23 cellular contexts compared by ENCODE assay signal in genomic region chr18:7642491-7642890, GRCh38.
"Had no signal": no experiment of that assay in that cellular context is flagged by ENCODE, and none has a peak within 500 bp of the region (broad histone marks: within the 10 kb centered on the region; RNA-seq: fewer than 3 reads in every experiment).

No MANE protein-coding gene starts in this region.

- H3K4me1 Mint-ChIP-seq: memory B cell; natural killer cell; neural crest cell; stimulated activated memory B cell treated with anti-CD40 and anti-IgM and Interleukin-4, amounts not matched to agents 10 μg/mL and 1 μg/mL and 100 μg/mL, for 72 hours had no signal

- H3K27me3 ChIP-seq: gastrocnemius medialis, hepatocyte, neutrophil, sigmoid colon, spleen, tibial nerve, upper lobe of left lung had no signal

- H3K9ac ChIP-seq: parathyroid adenoma had no signal

- H3K9me3 ChIP-seq: gastrocnemius medialis, neutrophil, psoas muscle, sigmoid colon, spleen, thoracic aorta, tibial nerve, upper lobe of left lung had no signal

- H3K4me1 ChIP-seq: parathyroid adenoma, tibial nerve had no signal

- H3K36me3 Mint-ChIP-seq: memory B cell; natural killer cell; stimulated activated memory B cell treated with anti-CD40 and anti-IgM and Interleukin-4, amounts not matched to agents 10 μg/mL and 1 μg/mL and 100 μg/mL, for 72 hours had no signal

- H3K27me3 Mint-ChIP-seq: effector memory CD8-positive, alpha-beta T cell; memory B cell; stimulated activated memory B cell treated with anti-CD40 and anti-IgM and Interleukin-4, amounts not matched to agents 10 μg/mL and 1 μg/mL and 100 μg/mL, for 72 hours had no signal

- H3K36me3 ChIP-seq: gastrocnemius medialis, neutrophil, sigmoid colon, spleen, thoracic aorta, tibial nerve, upper lobe of left lung had no signal

- H3K27ac ChIP-seq: gastrocnemius medialis, hepatocyte, neutrophil, parathyroid adenoma, psoas muscle, sigmoid colon, thoracic aorta, tibial nerve, upper lobe of left lung had no signal

- H3K4me3 ChIP-seq: gastrocnemius medialis, hepatocyte, lung, psoas muscle, sigmoid colon, spleen, thoracic aorta, tibial nerve, upper lobe of left lung had no signal

- H3K27ac Mint-ChIP-seq: effector memory CD8-positive, alpha-beta T cell; memory B cell; natural killer cell; stimulated activated memory B cell treated with anti-CD40 and anti-IgM and Interleukin-4, amounts not matched to agents 10 μg/mL and 1 μg/mL and 100 μg/mL, for 72 hours had no signal

- H3K4me3 Mint-ChIP-seq: effector memory CD8-positive, alpha-beta T cell; memory B cell; natural killer cell; neural crest cell; stimulated activated memory B cell treated with anti-CD40 and anti-IgM and Interleukin-4, amounts not matched to agents 10 μg/mL and 1 μg/mL and 100 μg/mL, for 72 hours had no signal

- H3K9me3 Mint-ChIP-seq: effector memory CD8-positive, alpha-beta T cell; memory B cell; neural crest cell; stimulated activated memory B cell treated with anti-CD40 and anti-IgM and Interleukin-4, amounts not matched to agents 10 μg/mL and 1 μg/mL and 100 μg/mL, for 72 hours had no signal

- H2AFZ ChIP-seq: hepatocyte, parathyroid adenoma had no signal

- DNase-seq: cortex of kidney; effector memory CD8-positive, alpha-beta T cell; foreskin fibroblast; gastrocnemius medialis; head of caudate nucleus; kidney; natural killer cell; psoas muscle; right cardiac atrium; sigmoid colon; spleen; stimulated activated CD4-positive, alpha-beta T cell treated with anti-CD3 and anti-CD28 coated beads, Interleukin-4, amount 100 ng/mL, for 4 hours; stimulated activated naive CD8-positive, alpha-beta T cell treated with anti-CD3 and anti-CD28 coated beads, Interleukin-15, Interleukin-2, amounts not matched to agents 100 U/mL and 50 U/mL, for 24 hours; upper lobe of left lung had no signal
